1 cellular context compared by ENCODE assay signal in the genomic region with DNA sequence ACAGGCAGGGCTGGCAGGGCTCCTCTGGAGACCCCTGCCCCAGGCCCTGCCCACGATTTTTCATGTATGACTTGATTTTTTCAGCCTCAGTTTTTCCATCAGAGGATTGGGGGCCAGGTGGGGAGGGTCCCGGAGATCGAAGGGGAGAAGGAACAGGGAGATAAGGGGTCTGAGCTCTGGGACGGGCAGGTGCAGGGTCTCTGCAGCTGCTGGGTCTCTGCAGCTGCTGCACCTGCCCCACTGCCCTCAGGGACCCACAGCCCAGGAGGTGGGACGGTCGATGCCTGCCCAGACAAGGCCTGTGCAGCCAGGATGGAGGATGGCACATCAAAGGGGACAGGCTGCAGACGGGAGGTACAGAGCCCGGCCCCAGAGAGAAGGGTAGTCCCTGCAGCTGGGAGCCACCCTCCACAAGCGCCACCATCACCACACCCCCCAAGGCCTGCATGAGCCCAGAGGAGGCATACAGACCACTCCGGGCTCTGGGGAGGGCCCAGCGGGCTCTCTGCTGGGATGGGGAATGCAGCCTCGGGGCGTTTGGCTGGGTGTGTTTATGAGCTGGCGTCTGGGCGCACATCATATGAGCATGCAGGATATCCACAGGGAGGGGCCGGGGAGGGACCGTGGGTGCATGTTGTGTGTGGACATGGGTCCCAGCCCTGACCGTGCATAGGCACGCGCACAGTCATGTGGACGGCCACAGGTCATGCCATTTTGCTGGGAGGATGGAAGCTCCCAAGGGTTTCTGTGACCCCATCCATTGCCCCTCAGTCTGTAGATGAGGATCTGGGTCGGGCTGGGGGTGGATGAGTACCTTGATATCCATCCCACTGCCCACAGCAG.
TF ChIP-seq lines count a peak whose summit lies in the region.

No MANE protein-coding gene starts in this region.

TF ChIP-seq in GM23338, 12 proteins besides CTCF, POLR2A, EP300 and RAD21 (continued from another document):
- no peak for TF ChIP-seq ZNF462 (CRISPR knock-in tag; IDR thresholded peaks at IDR 0.05)
- TF ChIP-seq CREB1 (CRISPR knock-in tag; IDR thresholded peaks at IDR 0.05; ENCODE audit: low read depth) = no peak
- TF ChIP-seq STAT1 (IDR thresholded peaks at IDR 0.05; ENCODE audit: unreplicated experiment) = no peak
- TF ChIP-seq POLR2AphosphoS5 (IDR thresholded peaks at IDR 0.05; ENCODE audit: low read depth) = no peak
- no peak for TF ChIP-seq EZH2 (IDR thresholded peaks at IDR 0.05; ENCODE audit: low read depth, unreplicated experiment)
- TF ChIP-seq, protein P1, sequence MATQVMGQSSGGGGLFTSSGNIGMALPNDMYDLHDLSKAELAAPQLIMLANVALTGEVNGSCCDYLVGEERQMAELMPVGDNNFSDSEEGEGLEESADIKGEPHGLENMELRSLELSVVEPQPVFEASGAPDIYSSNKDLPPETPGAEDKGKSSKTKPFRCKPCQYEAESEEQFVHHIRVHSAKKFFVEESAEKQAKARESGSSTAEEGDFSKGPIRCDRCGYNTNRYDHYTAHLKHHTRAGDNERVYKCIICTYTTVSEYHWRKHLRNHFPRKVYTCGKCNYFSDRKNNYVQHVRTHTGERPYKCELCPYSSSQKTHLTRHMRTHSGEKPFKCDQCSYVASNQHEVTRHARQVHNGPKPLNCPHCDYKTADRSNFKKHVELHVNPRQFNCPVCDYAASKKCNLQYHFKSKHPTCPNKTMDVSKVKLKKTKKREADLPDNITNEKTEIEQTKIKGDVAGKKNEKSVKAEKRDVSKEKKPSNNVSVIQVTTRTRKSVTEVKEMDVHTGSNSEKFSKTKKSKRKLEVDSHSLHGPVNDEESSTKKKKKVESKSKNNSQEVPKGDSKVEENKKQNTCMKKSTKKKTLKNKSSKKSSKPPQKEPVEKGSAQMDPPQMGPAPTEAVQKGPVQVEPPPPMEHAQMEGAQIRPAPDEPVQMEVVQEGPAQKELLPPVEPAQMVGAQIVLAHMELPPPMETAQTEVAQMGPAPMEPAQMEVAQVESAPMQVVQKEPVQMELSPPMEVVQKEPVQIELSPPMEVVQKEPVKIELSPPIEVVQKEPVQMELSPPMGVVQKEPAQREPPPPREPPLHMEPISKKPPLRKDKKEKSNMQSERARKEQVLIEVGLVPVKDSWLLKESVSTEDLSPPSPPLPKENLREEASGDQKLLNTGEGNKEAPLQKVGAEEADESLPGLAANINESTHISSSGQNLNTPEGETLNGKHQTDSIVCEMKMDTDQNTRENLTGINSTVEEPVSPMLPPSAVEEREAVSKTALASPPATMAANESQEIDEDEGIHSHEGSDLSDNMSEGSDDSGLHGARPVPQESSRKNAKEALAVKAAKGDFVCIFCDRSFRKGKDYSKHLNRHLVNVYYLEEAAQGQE (IDR thresholded peaks at IDR 0.05; ENCODE audit: unreplicated experiment) = no peak
- TF ChIP-seq, protein P2, sequence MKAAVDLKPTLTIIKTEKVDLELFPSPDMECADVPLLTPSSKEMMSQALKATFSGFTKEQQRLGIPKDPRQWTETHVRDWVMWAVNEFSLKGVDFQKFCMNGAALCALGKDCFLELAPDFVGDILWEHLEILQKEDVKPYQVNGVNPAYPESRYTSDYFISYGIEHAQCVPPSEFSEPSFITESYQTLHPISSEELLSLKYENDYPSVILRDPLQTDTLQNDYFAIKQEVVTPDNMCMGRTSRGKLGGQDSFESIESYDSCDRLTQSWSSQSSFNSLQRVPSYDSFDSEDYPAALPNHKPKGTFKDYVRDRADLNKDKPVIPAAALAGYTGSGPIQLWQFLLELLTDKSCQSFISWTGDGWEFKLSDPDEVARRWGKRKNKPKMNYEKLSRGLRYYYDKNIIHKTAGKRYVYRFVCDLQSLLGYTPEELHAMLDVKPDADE (IDR thresholded peaks at IDR 0.05) = no peak
- TF ChIP-seq JUNB (IDR thresholded peaks at IDR 0.05; ENCODE audit: unreplicated experiment) = no peak
- no peak for TF ChIP-seq ZNF331 (CRISPR knock-in tag; IDR thresholded peaks at IDR 0.05; ENCODE audit: low read depth)
- TF ChIP-seq NANOG (IDR thresholded peaks at IDR 0.05; ENCODE audit: borderline replicate concordance) = no peak
